ENCODE assay signal across 1 cellular context in the genomic region with DNA sequence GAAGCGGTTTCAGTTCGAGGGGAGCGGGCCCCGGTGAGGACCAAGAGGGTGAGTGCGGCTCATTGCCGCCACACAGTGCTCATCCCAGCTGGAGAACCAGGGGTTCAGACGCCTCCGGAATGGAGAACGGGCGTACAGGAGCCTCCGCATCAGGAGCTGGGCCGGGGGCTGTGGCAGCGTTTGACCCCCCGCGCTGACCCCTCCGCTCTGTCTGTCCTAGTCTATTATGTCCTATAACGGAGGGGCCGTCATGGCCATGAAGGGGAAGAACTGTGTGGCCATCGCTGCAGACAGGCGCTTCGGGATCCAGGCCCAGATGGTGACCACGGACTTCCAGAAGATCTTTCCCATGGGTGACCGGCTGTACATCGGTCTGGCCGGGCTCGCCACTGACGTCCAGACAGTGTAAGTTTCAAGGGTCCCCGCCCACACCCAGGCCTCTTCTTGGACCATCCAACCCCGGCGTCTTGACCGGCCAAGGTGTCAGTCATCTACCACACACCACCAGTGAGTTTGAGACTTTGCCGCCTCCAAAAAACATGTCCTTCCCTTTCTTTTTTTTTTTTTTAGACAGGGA.
TF ChIP-seq lines count a peak whose summit lies in the region.

No MANE protein-coding gene starts in this region.

TF ChIP-seq in HepG2, 621 proteins besides CTCF, POLR2A, EP300 and RAD21 (continued from another document and continues in another):
- no peak for TF ChIP-seq MTA1 (CRISPR knock-in tag; IDR thresholded peaks at IDR 0.05; ENCODE audit: borderline replicate concordance)
- TF ChIP-seq SRSF9 (IDR thresholded peaks at IDR 0.05; ENCODE audit: borderline replicate concordance, insufficient read depth, low read depth, low read length, poor library complexity, severe bottlenecking) = no peak
- TF ChIP-seq PRMT3 (CRISPR knock-in tag; IDR thresholded peaks at IDR 0.05; ENCODE audit: borderline replicate concordance, low read depth) = no peak; the same call in 1 of the 2 replicates
- TF ChIP-seq ZFP90 (CRISPR knock-in tag; IDR thresholded peaks at IDR 0.05; ENCODE audit: borderline replicate concordance) = 0 out of 2 replicates have a peak, but pooled peaks have one; percentile 59
- 0 out of 2 replicates have a peak, but pooled peaks have one; percentile 57 for TF ChIP-seq SAFB2 (CRISPR knock-in tag; IDR thresholded peaks at IDR 0.05; ENCODE audit: borderline replicate concordance, low read depth)
- TF ChIP-seq IRX3 (CRISPR knock-in tag; IDR thresholded peaks at IDR 0.05; ENCODE audit: borderline replicate concordance, low read depth) = no peak
- no peak for TF ChIP-seq ZNF431 (CRISPR knock-in tag; IDR thresholded peaks at IDR 0.05; ENCODE audit: borderline replicate concordance, low read depth)
- no peak for TF ChIP-seq ZFP62 (CRISPR knock-in tag; IDR thresholded peaks at IDR 0.05)
- TF ChIP-seq TEAD3 (CRISPR knock-in tag; optimal IDR thresholded peaks at IDR 0.05; ENCODE audit: borderline replicate concordance) = no peak
- TF ChIP-seq, protein P1, sequence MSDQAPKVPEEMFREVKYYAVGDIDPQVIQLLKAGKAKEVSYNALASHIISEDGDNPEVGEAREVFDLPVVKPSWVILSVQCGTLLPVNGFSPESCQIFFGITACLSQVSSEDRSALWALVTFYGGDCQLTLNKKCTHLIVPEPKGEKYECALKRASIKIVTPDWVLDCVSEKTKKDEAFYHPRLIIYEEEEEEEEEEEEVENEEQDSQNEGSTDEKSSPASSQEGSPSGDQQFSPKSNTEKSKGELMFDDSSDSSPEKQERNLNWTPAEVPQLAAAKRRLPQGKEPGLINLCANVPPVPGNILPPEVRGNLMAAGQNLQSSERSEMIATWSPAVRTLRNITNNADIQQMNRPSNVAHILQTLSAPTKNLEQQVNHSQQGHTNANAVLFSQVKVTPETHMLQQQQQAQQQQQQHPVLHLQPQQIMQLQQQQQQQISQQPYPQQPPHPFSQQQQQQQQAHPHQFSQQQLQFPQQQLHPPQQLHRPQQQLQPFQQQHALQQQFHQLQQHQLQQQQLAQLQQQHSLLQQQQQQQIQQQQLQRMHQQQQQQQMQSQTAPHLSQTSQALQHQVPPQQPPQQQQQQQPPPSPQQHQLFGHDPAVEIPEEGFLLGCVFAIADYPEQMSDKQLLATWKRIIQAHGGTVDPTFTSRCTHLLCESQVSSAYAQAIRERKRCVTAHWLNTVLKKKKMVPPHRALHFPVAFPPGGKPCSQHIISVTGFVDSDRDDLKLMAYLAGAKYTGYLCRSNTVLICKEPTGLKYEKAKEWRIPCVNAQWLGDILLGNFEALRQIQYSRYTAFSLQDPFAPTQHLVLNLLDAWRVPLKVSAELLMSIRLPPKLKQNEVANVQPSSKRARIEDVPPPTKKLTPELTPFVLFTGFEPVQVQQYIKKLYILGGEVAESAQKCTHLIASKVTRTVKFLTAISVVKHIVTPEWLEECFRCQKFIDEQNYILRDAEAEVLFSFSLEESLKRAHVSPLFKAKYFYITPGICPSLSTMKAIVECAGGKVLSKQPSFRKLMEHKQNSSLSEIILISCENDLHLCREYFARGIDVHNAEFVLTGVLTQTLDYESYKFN (CRISPR knock-in tag; conservative IDR thresholded peaks at IDR 0.05) = no peak
- no peak for TF ChIP-seq AGO1 (IDR thresholded peaks at IDR 0.05; ENCODE audit: low read depth, low read length, poor library complexity, severe bottlenecking)
- no peak for TF ChIP-seq MAFK (conservative IDR thresholded peaks at IDR 0.05 in 1 of 2, IDR thresholded peaks at IDR 0.05 in 1 of 2; ENCODE audit: low read length in 2 of 2)
- TF ChIP-seq POLR2AphosphoS5 (IDR thresholded peaks at IDR 0.05; ENCODE audit: low read depth, low read length) = no peak
- TF ChIP-seq, protein P2, sequence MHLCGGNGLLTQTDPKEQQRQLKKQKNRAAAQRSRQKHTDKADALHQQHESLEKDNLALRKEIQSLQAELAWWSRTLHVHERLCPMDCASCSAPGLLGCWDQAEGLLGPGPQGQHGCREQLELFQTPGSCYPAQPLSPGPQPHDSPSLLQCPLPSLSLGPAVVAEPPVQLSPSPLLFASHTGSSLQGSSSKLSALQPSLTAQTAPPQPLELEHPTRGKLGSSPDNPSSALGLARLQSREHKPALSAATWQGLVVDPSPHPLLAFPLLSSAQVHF (CRISPR knock-in tag; IDR thresholded peaks at IDR 0.05) = no peak
- TF ChIP-seq NFATC3 (CRISPR knock-in tag; IDR thresholded peaks at IDR 0.05) = no peak
- TF ChIP-seq ISL2 (CRISPR knock-in tag; IDR thresholded peaks at IDR 0.05) = no peak
- TF ChIP-seq ZNF546 (CRISPR knock-in tag; conservative IDR thresholded peaks at IDR 0.05) = no peak
- TF ChIP-seq, protein P3, sequence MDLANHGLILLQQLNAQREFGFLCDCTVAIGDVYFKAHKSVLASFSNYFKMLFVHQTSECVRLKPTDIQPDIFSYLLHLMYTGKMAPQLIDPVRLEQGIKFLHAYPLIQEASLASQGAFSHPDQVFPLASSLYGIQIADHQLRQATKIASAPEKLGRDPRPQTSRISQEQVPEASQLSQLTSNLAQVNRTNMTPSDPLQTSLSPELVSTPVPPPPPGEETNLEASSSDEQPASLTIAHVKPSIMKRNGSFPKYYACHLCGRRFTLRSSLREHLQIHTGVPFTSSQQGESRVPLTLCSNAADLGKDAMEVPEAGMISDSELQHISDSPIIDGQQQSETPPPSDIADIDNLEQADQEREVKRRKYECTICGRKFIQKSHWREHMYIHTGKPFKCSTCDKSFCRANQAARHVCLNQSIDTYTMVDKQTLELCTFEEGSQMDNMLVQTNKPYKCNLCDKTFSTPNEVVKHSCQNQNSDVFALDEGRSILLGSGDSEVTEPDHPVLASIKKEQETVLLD (CRISPR knock-in tag; IDR thresholded peaks at IDR 0.05; ENCODE audit: low read depth) = no peak
- TF ChIP-seq, protein P4, sequence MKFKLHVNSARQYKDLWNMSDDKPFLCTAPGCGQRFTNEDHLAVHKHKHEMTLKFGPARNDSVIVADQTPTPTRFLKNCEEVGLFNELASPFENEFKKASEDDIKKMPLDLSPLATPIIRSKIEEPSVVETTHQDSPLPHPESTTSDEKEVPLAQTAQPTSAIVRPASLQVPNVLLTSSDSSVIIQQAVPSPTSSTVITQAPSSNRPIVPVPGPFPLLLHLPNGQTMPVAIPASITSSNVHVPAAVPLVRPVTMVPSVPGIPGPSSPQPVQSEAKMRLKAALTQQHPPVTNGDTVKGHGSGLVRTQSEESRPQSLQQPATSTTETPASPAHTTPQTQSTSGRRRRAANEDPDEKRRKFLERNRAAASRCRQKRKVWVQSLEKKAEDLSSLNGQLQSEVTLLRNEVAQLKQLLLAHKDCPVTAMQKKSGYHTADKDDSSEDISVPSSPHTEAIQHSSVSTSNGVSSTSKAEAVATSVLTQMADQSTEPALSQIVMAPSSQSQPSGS (CRISPR knock-in tag; IDR thresholded peaks at IDR 0.05) = no peak
- TF ChIP-seq ARNTL (CRISPR knock-in tag; IDR thresholded peaks at IDR 0.05) = no peak
- TF ChIP-seq, protein P5, sequence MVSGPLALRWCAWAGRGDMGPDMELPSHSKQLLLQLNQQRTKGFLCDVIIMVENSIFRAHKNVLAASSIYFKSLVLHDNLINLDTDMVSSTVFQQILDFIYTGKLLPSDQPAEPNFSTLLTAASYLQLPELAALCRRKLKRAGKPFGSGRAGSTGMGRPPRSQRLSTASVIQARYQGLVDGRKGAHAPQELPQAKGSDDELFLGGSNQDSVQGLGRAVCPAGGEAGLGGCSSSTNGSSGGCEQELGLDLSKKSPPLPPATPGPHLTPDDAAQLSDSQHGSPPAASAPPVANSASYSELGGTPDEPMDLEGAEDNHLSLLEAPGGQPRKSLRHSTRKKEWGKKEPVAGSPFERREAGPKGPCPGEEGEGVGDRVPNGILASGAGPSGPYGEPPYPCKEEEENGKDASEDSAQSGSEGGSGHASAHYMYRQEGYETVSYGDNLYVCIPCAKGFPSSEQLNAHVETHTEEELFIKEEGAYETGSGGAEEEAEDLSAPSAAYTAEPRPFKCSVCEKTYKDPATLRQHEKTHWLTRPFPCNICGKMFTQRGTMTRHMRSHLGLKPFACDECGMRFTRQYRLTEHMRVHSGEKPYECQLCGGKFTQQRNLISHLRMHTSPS (CRISPR knock-in tag; IDR thresholded peaks at IDR 0.05; ENCODE audit: low read depth) = no peak
- no peak for TF ChIP-seq ADNP (CRISPR knock-in tag; IDR thresholded peaks at IDR 0.05)
- no peak for TF ChIP-seq ARHGAP35 (CRISPR knock-in tag; IDR thresholded peaks at IDR 0.05; ENCODE audit: borderline replicate concordance)
- no peak for TF ChIP-seq RARG (CRISPR knock-in tag; IDR thresholded peaks at IDR 0.05; ENCODE audit: low read depth)
- TF ChIP-seq ZNF598 (CRISPR knock-in tag; IDR thresholded peaks at IDR 0.05; ENCODE audit: borderline replicate concordance) = no peak
- no peak for TF ChIP-seq ZKSCAN5 (CRISPR knock-in tag; IDR thresholded peaks at IDR 0.05)
- TF ChIP-seq, protein P6, sequence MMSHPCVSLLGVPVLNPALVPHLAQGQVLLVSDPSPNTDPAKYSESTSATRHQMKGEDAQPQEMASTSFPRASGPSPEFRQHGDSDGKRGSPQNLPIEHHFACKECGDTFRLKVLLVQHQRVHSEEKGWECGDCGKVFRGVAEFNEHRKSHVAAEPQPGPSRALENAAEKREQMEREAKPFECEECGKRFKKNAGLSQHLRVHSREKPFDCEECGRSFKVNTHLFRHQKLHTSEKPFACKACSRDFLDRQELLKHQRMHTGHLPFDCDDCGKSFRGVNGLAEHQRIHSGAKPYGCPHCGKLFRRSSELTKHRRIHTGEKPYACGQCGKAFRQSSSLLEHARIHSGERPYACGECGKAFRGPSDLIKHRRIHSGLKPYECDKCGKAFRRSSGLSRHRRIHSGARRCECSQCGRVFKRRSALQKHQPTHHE (CRISPR knock-in tag; IDR thresholded peaks at IDR 0.05; ENCODE audit: borderline replicate concordance) = no peak
- TF ChIP-seq CENPX (CRISPR knock-in tag; IDR thresholded peaks at IDR 0.05) = no peak
- no peak; the same call in 1 of the 2 replicates for TF ChIP-seq SMYD3 (CRISPR knock-in tag; IDR thresholded peaks at IDR 0.05)
- peak; percentile 55; the same call in 1 of the 2 replicates for TF ChIP-seq ZNF451 (CRISPR knock-in tag; IDR thresholded peaks at IDR 0.05)
- TF ChIP-seq SPEN (CRISPR knock-in tag; IDR thresholded peaks at IDR 0.05; ENCODE audit: low read depth) = no peak; the same call in 1 of the 2 replicates
- no peak for TF ChIP-seq SRSF1 (optimal IDR thresholded peaks at IDR 0.05; ENCODE audit: low read depth, low read length)
- TF ChIP-seq FOXM1 (CRISPR knock-in tag; IDR thresholded peaks at IDR 0.05) = 0 out of 2 replicates have a peak, but pooled peaks have one; percentile 55
- no peak for TF ChIP-seq ZSCAN25 (CRISPR knock-in tag; IDR thresholded peaks at IDR 0.05)
- TF ChIP-seq, protein P7, sequence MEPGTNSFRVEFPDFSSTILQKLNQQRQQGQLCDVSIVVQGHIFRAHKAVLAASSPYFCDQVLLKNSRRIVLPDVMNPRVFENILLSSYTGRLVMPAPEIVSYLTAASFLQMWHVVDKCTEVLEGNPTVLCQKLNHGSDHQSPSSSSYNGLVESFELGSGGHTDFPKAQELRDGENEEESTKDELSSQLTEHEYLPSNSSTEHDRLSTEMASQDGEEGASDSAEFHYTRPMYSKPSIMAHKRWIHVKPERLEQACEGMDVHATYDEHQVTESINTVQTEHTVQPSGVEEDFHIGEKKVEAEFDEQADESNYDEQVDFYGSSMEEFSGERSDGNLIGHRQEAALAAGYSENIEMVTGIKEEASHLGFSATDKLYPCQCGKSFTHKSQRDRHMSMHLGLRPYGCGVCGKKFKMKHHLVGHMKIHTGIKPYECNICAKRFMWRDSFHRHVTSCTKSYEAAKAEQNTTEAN (CRISPR knock-in tag; conservative IDR thresholded peaks at IDR 0.05) = no peak
- no peak for TF ChIP-seq ZNF333 (CRISPR knock-in tag; IDR thresholded peaks at IDR 0.05; ENCODE audit: borderline replicate concordance)
- no peak for TF ChIP-seq MBNL3 (CRISPR knock-in tag; conservative IDR thresholded peaks at IDR 0.05)
- no peak for TF ChIP-seq NPAS2 (CRISPR knock-in tag; IDR thresholded peaks at IDR 0.05; ENCODE audit: borderline replicate concordance)
- no peak for TF ChIP-seq ZNF7 (CRISPR knock-in tag; IDR thresholded peaks at IDR 0.05)
- TF ChIP-seq, protein P8, sequence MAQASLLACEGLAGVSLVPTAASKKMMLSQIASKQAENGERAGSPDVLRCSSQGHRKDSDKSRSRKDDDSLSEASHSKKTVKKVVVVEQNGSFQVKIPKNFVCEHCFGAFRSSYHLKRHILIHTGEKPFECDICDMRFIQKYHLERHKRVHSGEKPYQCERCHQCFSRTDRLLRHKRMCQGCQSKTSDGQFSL (CRISPR knock-in tag; IDR thresholded peaks at IDR 0.05) = no peak
- TF ChIP-seq JUNB (CRISPR knock-in tag; IDR thresholded peaks at IDR 0.05; ENCODE audit: borderline replicate concordance) = no peak
- no peak for TF ChIP-seq ZNF878 (CRISPR knock-in tag; IDR thresholded peaks at IDR 0.05)
- TF ChIP-seq RBAK (CRISPR knock-in tag; IDR thresholded peaks at IDR 0.05) = no peak
- TF ChIP-seq, protein P9, sequence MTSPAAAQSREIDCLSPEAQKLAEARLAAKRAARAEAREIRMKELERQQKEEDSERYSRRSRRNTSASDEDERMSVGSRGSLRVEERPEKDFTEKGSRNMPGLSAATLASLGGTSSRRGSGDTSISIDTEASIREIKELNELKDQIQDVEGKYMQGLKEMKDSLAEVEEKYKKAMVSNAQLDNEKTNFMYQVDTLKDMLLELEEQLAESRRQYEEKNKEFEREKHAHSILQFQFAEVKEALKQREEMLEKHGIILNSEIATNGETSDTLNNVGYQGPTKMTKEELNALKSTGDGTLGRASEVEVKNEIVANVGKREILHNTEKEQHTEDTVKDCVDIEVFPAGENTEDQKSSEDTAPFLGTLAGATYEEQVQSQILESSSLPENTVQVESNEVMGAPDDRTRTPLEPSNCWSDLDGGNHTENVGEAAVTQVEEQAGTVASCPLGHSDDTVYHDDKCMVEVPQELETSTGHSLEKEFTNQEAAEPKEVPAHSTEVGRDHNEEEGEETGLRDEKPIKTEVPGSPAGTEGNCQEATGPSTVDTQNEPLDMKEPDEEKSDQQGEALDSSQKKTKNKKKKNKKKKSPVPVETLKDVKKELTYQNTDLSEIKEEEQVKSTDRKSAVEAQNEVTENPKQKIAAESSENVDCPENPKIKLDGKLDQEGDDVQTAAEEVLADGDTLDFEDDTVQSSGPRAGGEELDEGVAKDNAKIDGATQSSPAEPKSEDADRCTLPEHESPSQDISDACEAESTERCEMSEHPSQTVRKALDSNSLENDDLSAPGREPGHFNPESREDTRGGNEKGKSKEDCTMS (CRISPR knock-in tag; conservative IDR thresholded peaks at IDR 0.05) = no peak
- no peak for TF ChIP-seq NR2F6 (IDR thresholded peaks at IDR 0.05)
- TF ChIP-seq NR2F6 (CRISPR knock-in tag; IDR thresholded peaks at IDR 0.05) = no peak
- no peak for TF ChIP-seq HNRNPLL (IDR thresholded peaks at IDR 0.05; ENCODE audit: low read depth, low read length, poor library complexity, severe bottlenecking)
- TF ChIP-seq, protein P10, sequence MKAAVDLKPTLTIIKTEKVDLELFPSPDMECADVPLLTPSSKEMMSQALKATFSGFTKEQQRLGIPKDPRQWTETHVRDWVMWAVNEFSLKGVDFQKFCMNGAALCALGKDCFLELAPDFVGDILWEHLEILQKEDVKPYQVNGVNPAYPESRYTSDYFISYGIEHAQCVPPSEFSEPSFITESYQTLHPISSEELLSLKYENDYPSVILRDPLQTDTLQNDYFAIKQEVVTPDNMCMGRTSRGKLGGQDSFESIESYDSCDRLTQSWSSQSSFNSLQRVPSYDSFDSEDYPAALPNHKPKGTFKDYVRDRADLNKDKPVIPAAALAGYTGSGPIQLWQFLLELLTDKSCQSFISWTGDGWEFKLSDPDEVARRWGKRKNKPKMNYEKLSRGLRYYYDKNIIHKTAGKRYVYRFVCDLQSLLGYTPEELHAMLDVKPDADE (CRISPR knock-in tag; IDR thresholded peaks at IDR 0.05) = 0 out of 2 replicates have a peak, but pooled peaks have one; percentile 83
- no peak for TF ChIP-seq PHF8 (CRISPR knock-in tag; IDR thresholded peaks at IDR 0.05)
- TF ChIP-seq, protein P11, sequence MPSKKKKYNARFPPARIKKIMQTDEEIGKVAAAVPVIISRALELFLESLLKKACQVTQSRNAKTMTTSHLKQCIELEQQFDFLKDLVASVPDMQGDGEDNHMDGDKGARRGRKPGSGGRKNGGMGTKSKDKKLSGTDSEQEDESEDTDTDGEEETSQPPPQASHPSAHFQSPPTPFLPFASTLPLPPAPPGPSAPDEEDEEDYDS (CRISPR knock-in tag; IDR thresholded peaks at IDR 0.05) = no peak
